17 cellular contexts compared by ENCODE assay signal in the genomic region with DNA sequence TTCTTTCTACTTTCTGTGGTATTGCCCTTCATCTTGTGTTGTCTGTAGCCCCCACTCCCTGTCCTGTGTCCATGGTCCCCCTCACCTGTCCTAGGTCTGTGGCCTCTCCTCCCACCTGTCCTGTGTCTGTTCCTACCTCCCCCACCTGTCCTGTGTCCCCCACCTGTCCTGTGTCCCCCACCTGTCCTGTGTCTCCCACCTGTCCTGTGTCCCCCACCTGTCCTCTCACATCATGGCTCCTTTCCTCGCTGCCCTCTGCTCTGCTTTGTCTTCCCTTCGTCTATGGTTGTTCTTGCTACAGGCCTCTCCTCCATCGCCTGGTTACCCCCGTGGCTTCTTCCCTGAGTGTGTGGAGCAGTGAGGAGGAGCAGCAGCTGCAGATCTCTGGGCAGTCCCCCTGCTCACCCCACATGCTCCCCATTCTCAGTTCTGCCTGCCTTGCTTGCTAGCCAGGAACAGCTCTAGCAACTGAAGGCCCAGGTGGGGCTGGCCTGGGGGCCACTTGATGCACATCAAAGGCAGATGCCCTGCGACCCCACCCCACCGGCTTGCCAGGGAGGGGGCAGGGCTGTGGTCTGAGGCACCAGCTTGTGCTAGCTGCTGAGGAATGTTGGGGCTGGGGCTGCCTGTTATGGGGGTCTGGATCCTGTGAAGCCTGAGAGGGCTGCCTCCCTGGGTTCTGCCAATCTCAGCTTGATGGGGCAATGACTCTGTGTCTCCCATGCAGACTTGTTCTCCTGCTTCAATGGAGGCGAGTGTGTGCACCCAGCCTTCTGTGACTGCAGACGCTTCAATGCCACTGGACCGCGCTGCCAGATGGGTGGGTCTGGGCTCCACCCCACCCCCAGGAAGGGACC. TPM values are rescaled to one million over a fixed set of nuclear protein-coding genes. Genes with fewer than 3 reads are reported as not detected.
DNase-seq lines count a peak whose midpoint lies in the region; ATAC-seq and TF ChIP-seq lines count a peak whose summit lies in the region.
"Had no signal": no experiment of that assay in that cellular context is flagged by ENCODE, and none has a peak within 500 bp of the region (broad histone marks: within the 10 kb centered on the region; RNA-seq: fewer than 3 reads in every experiment).

No MANE protein-coding gene starts in this region.

- POLR2A ChIA-PET in HEK293 (lab: Yijun Ruan, JAX) = no interaction called here

- DNase-seq in RKO (ENCODE audit: low spot score) (peak; percentile 12), left colon (peak in 1 of 2 donors; percentile 18), sigmoid colon (peak; percentile 46)
- DNase-seq: BE2C; CD4-positive, alpha-beta memory T cell; GM23248; NCI-H146; NCI-H2081 treated with DMSO at 0.1 percent for 48 hours; NCI-H226; NCI-H774; Right ventricle myocardium superior had no signal

- CTCF ChIA-PET in HEK293 (lab: Yijun Ruan, JAX) = interaction anchor here (1.6 to 1.7 kb wide), 2 partner anchors 12 to 25 kb away, joined by 3 to 7 read pairs; no protein-coding TSS in a partner anchor

- H3K36me3 ChIP-seq in HEK293 (ENCODE audit: control insufficient read depth in 2 of 2, insufficient read depth in 1 of 2, low read length in 2 of 2) (no peaks in the 10 kb centered on the region), sigmoid colon (no peaks in the 10 kb centered on the region)
- H3K36me3 ChIP-seq: BE2C had no signal

- H3K27me3 ChIP-seq in sigmoid colon = peaks cover 0 to 18% (median 5%) of the 10 kb centered on the region in 3 donors
- H3K27me3 ChIP-seq: BE2C had no signal

- TF ChIP-seq POLR2A in sigmoid colon (IDR thresholded peaks at IDR 0.05) = no peak

- H3K9me3 ChIP-seq in HEK293 (ENCODE audit: control insufficient read depth, insufficient read depth, low read depth, low read length) (no peaks in the 10 kb centered on the region), sigmoid colon (no peaks in the 10 kb centered on the region)
- H3K9me3 ChIP-seq: BE2C had no signal

- WGBS in sigmoid colon, 2 donors = 88 to 90% methylated on average over 10 of the region's 10 CpGs

- TF ChIP-seq CTCF in HEK293 (tag by site-specific recombination; IDR thresholded peaks at IDR 0.05) (no peak), sigmoid colon (IDR thresholded peaks at IDR 0.05) (no peak)

- intact Hi-C loops in left colon (cut with DNase I, micrococcal nuclease) (no loop called here), sigmoid colon (cut with DNase I) (no loop called here)

- H3K27ac ChIP-seq in HEK293 (ENCODE audit: extremely low read depth, low read depth, low read length) (no peak overlapping the region), sigmoid colon (no peak overlapping the region)
- H3K27ac ChIP-seq: GM23248 had no signal

- H3K4me3 ChIP-seq in HEK293 (ENCODE audit: low read depth, low read length) = no peak overlapping the region
- no peak overlapping the region for H3K4me3 ChIP-seq in sigmoid colon
- H3K4me3 ChIP-seq: GM23248 had no signal

- no peak for TF ChIP-seq EP300 in sigmoid colon (IDR thresholded peaks at IDR 0.05)

- H3K4me1 ChIP-seq in HEK293 (ENCODE audit: control insufficient read depth, insufficient read depth, low read length) = no peaks in the 10 kb centered on the region
- H3K4me1 ChIP-seq in sigmoid colon = no peaks in the 10 kb centered on the region
- H3K4me1 ChIP-seq: BE2C had no signal

- ATAC-seq in left colon (peak; percentile 22), HG02642 (IDR thresholded peaks at IDR 0.05; ENCODE audit: poor library complexity, unreplicated experiment) (no peak), HG03432 (IDR thresholded peaks at IDR 0.05; ENCODE audit: unreplicated experiment) (no peak), GM21381 (IDR thresholded peaks at IDR 0.05; ENCODE audit: unreplicated experiment) (no peak)
- ATAC-seq: HCT116 had no signal

TF ChIP-seq in HEK293, 187 proteins besides CTCF, POLR2A, EP300 and RAD21:
- TF ChIP-seq ZFP69B (tag by site-specific recombination; IDR thresholded peaks at IDR 0.05) (no peak), ZEB2 (tag by site-specific recombination; IDR thresholded peaks at IDR 0.05) (0 out of 2 replicates have a peak, but pooled peaks have one; percentile 18), HOXA7 (CRISPR knock-in tag; IDR thresholded peaks at IDR 0.05; ENCODE audit: borderline replicate concordance) (no peak), ZNF350 (tag by site-specific recombination; IDR thresholded peaks at IDR 0.05) (no peak), GFI1B (tag by site-specific recombination; IDR thresholded peaks at IDR 0.05) (no peak), ZNF354C (tag by site-specific recombination; IDR thresholded peaks at IDR 0.05; ENCODE audit: borderline replicate concordance, low read depth) (no peak)

RNA-seq across cellular contexts. Expression of gene OTOG, which starts 5.6 kb away (rescaled TPM):
- total RNA-seq in left colon (not detected), sigmoid colon (under 1 TPM in 1 of 4 donors, not detected in 3; under 0.01 TPM)
- under 1 TPM in 1 of 3 donors, not detected in 2; under 0.01 TPM for polyA plus RNA-seq in sigmoid colon
- total RNA-seq: CD4-positive, alpha-beta memory T cell; GM23248; HT1080; Right ventricle myocardium superior had no signal
- polyA plus RNA-seq: CD4-positive, alpha-beta memory T cell; GM23248 had no signal

RNA-seq across cellular contexts. Expression of gene USH1C, which starts 8.4 kb away (rescaled TPM):
- total RNA-seq in left colon (100 to 1,000 TPM; 159 to 181 TPM), sigmoid colon (1 to 10 TPM; 1.2 to 2.5 (median 1.6) TPM)
- 100 to 1,000 TPM in 2 of 3 donors, 10 to 100 TPM in 1; 83.3 to 152 (median 114) TPM for polyA plus RNA-seq in sigmoid colon
- total RNA-seq: CD4-positive, alpha-beta memory T cell; GM23248; HT1080 had no signal
- polyA plus RNA-seq: CD4-positive, alpha-beta memory T cell; GM23248 had no signal

Comparison
In these comparisons a context has a peak if more than half of its experiments do, and no peak if none do; other contexts are left out.
1. RNA of gene USH1C, which starts 8.4 kb away (total RNA-seq): 159 to 181 TPM in left colon; 1.2 to 2.5 TPM in sigmoid colon; every median in the first group is over 10 times any median in the second.